In genomic region chr1:54604051-54604450, GRCh38 we compare ENCODE assay signal across 23 cellular contexts. TPM values are rescaled to one million over a fixed set of nuclear protein-coding genes. Genes with fewer than 3 reads are reported as not detected.
DNase-seq lines count a peak whose midpoint lies in the region; ATAC-seq and TF ChIP-seq lines count a peak whose summit lies in the region.
"Had no signal": no experiment of that assay in that cellular context is flagged by ENCODE, and none has a peak within 500 bp of the region (broad histone marks: within the 10 kb centered on the region; RNA-seq: fewer than 3 reads in every experiment).

No MANE protein-coding gene starts in this region.

- H3K27ac ChIP-seq in mucosa of rectum (ENCODE audit: low read depth in 2 of 2, low read length in 2 of 2): peak overlapping the region; percentile 54 to 71
- H3K27ac ChIP-seq: ovary, SJSA1 had no signal

- ATAC-seq in natural killer cell treated with Interleukin-12 subunit alpha and Interleukin-12 subunit beta and Interleukin-15 and Interleukin-18, amount 100 ng/mL, for 72 hours: no peak
- no peak for ATAC-seq in natural killer cell
- no peak for ATAC-seq in activated CD8-positive, alpha-beta T cell treated with anti-CD3 and anti-CD28 coated beads, Interleukin-2, amount 10 ng/mL, durations not matched to agents 7 days and 5 days
- ATAC-seq in HG03442 (IDR thresholded peaks at IDR 0.05; ENCODE audit: unreplicated experiment): no peak
- ATAC-seq in stimulated activated naive B cell treated with anti-CD40 and anti-IgM and Interleukin-4, amounts not matched to agents 10 μg/mL and 1 μg/mL and 100 μg/mL, for 72 hours (replicated peaks): no peak
- ATAC-seq: Panc1 had no signal

- intact Hi-C loops in natural killer cell (cut with micrococcal nuclease): no loop called here

- H3K27ac Mint-ChIP-seq in natural killer cell treated with Interleukin-12 subunit alpha and Interleukin-12 subunit beta and Interleukin-15 and Interleukin-18, amount 100 ng/mL, for 72 hours: no peak overlapping the region
- no peak overlapping the region for H3K27ac Mint-ChIP-seq in natural killer cell
- H3K27ac Mint-ChIP-seq in activated CD8-positive, alpha-beta T cell treated with anti-CD3 and anti-CD28 coated beads, Interleukin-2, amount 10 ng/mL, durations not matched to agents 7 days and 5 days: peak overlapping the region; percentile 76
- no peak overlapping the region for H3K27ac Mint-ChIP-seq in stimulated activated naive B cell treated with anti-CD40 and anti-IgM and Interleukin-4, amounts not matched to agents 10 μg/mL and 1 μg/mL and 100 μg/mL, for 72 hours
- H3K27ac Mint-ChIP-seq: activated CD4-positive, alpha-beta T cell treated with anti-CD3 and anti-CD28 coated beads for 36 hours; activated naive CD4-positive, alpha-beta T cell treated with anti-CD3 and anti-CD28 coated beads, Interleukin-2, amount 50 U/mL, for 24 hours; T-helper 1 cell treated with Interleukin-12 subunit alpha and Interleukin-12 subunit beta and Interleukin-4 antibody, amounts not matched to agents 30 μg/mL and 1 μg/mL, for 36 hours had no signal

- no peak overlapping the region for H3K4me3 Mint-ChIP-seq in natural killer cell treated with Interleukin-12 subunit alpha and Interleukin-12 subunit beta and Interleukin-15 and Interleukin-18, amount 100 ng/mL, for 72 hours
- H3K4me3 Mint-ChIP-seq in natural killer cell: no peak overlapping the region
- H3K4me3 Mint-ChIP-seq in activated CD8-positive, alpha-beta T cell treated with anti-CD3 and anti-CD28 coated beads, Interleukin-2, amount 10 ng/mL, durations not matched to agents 7 days and 5 days: no peak overlapping the region
- H3K4me3 Mint-ChIP-seq in stimulated activated naive B cell treated with anti-CD40 and anti-IgM and Interleukin-4, amounts not matched to agents 10 μg/mL and 1 μg/mL and 100 μg/mL, for 72 hours: no peak overlapping the region
- H3K4me3 Mint-ChIP-seq: activated CD4-positive, alpha-beta T cell treated with anti-CD3 and anti-CD28 coated beads for 36 hours; T-helper 1 cell treated with Interleukin-12 subunit alpha and Interleukin-12 subunit beta and Interleukin-4 antibody, amounts not matched to agents 30 μg/mL and 1 μg/mL, for 36 hours had no signal

- CTCF ChIA-PET in activated CD8-positive, alpha-beta T cell treated with anti-CD3 and anti-CD28 coated beads, Interleukin-2, amount 10 ng/mL, durations not matched to agents 7 days and 5 days (lab: Charles Lee): interaction anchor here (1.0 kb wide), 1 partner anchor 15 kb away, joined by 3 read pairs; no protein-coding TSS in a partner anchor

- peaks cover 39 to 46% of the 10 kb centered on the region in 2 donors for H3K36me3 ChIP-seq in mucosa of rectum (ENCODE audit: control insufficient read depth in 2 of 2, insufficient read depth in 2 of 2, low read length in 2 of 2)
- H3K36me3 ChIP-seq: ovary, SJSA1 had no signal

- H3K9me3 Mint-ChIP-seq in natural killer cell treated with Interleukin-12 subunit alpha and Interleukin-12 subunit beta and Interleukin-15 and Interleukin-18, amount 100 ng/mL, for 72 hours: no peaks in the 10 kb centered on the region
- no peaks in the 10 kb centered on the region for H3K9me3 Mint-ChIP-seq in natural killer cell
- no peaks in the 10 kb centered on the region for H3K9me3 Mint-ChIP-seq in activated CD8-positive, alpha-beta T cell treated with anti-CD3 and anti-CD28 coated beads, Interleukin-2, amount 10 ng/mL, durations not matched to agents 7 days and 5 days (ENCODE audit: insufficient read depth)
- H3K9me3 Mint-ChIP-seq in stimulated activated naive B cell treated with anti-CD40 and anti-IgM and Interleukin-4, amounts not matched to agents 10 μg/mL and 1 μg/mL and 100 μg/mL, for 72 hours: no peaks in the 10 kb centered on the region
- H3K9me3 Mint-ChIP-seq: activated naive CD4-positive, alpha-beta T cell treated with anti-CD3 and anti-CD28 coated beads, Interleukin-2, amount 50 U/mL, for 24 hours; T-helper 1 cell treated with Interleukin-12 subunit alpha and Interleukin-12 subunit beta and Interleukin-4 antibody, amounts not matched to agents 30 μg/mL and 1 μg/mL, for 36 hours had no signal

- H3K4me3 ChIP-seq in mucosa of rectum (ENCODE audit: low read length in 2 of 2): no peak overlapping the region
- H3K4me3 ChIP-seq: ovary, SJSA1, smooth muscle cell had no signal

- H3K27me3 Mint-ChIP-seq in natural killer cell treated with Interleukin-12 subunit alpha and Interleukin-12 subunit beta and Interleukin-15 and Interleukin-18, amount 100 ng/mL, for 72 hours: peaks cover 0 to 2% of the 10 kb centered on the region in 2 donors
- no peaks in the 10 kb centered on the region for H3K27me3 Mint-ChIP-seq in natural killer cell (ENCODE audit: low read depth in 2 of 2)
- no peaks in the 10 kb centered on the region for H3K27me3 Mint-ChIP-seq in activated CD8-positive, alpha-beta T cell treated with anti-CD3 and anti-CD28 coated beads, Interleukin-2, amount 10 ng/mL, durations not matched to agents 7 days and 5 days (ENCODE audit: low read depth)
- H3K27me3 Mint-ChIP-seq in stimulated activated naive B cell treated with anti-CD40 and anti-IgM and Interleukin-4, amounts not matched to agents 10 μg/mL and 1 μg/mL and 100 μg/mL, for 72 hours: no peaks in the 10 kb centered on the region
- H3K27me3 Mint-ChIP-seq: activated CD4-positive, alpha-beta T cell treated with anti-CD3 and anti-CD28 coated beads for 36 hours; activated naive CD4-positive, alpha-beta T cell treated with anti-CD3 and anti-CD28 coated beads, Interleukin-2, amount 50 U/mL, for 24 hours had no signal

- peaks cover 16 to 24% of the 10 kb centered on the region in 2 donors for H3K4me1 ChIP-seq in mucosa of rectum (ENCODE audit: control insufficient read depth in 2 of 2, insufficient read depth in 2 of 2, low read length in 2 of 2)
- H3K4me1 ChIP-seq: SJSA1 had no signal

- H3K36me3 Mint-ChIP-seq in natural killer cell treated with Interleukin-12 subunit alpha and Interleukin-12 subunit beta and Interleukin-15 and Interleukin-18, amount 100 ng/mL, for 72 hours: no peaks in the 10 kb centered on the region
- H3K36me3 Mint-ChIP-seq in natural killer cell: no peaks in the 10 kb centered on the region
- H3K36me3 Mint-ChIP-seq in activated CD8-positive, alpha-beta T cell treated with anti-CD3 and anti-CD28 coated beads, Interleukin-2, amount 10 ng/mL, durations not matched to agents 7 days and 5 days (ENCODE audit: low read depth): no peaks in the 10 kb centered on the region
- H3K36me3 Mint-ChIP-seq in stimulated activated naive B cell treated with anti-CD40 and anti-IgM and Interleukin-4, amounts not matched to agents 10 μg/mL and 1 μg/mL and 100 μg/mL, for 72 hours: no peaks in the 10 kb centered on the region
- H3K36me3 Mint-ChIP-seq: activated naive CD4-positive, alpha-beta T cell treated with anti-CD3 and anti-CD28 coated beads, Interleukin-2, amount 50 U/mL, for 24 hours had no signal

- DNase-seq in natural killer cell treated with Interleukin-12 subunit alpha and Interleukin-12 subunit beta and Interleukin-15 and Interleukin-18, amount 100 ng/mL, for 72 hours (ENCODE audit: low spot score): peak; percentile 22
- DNase-seq in natural killer cell: no peak
- no peak for DNase-seq in activated CD8-positive, alpha-beta T cell treated with anti-CD3 and anti-CD28 coated beads, Interleukin-2, amount 10 ng/mL, durations not matched to agents 7 days and 5 days
- DNase-seq in GM19240 (ENCODE audit: insufficient read length, low spot score): no peak
- DNase-seq in stimulated activated naive B cell treated with anti-CD40 and anti-IgM and Interleukin-4, amounts not matched to agents 10 μg/mL and 1 μg/mL and 100 μg/mL, for 72 hours: no peak
- no peak for DNase-seq in anterior cingulate cortex (lab: John Stamatoyannopoulos, UW)
- DNase-seq: C1 segment of cervical spinal cord, EL, kidney glomerular epithelial cell, NCI-H1417 treated with DMSO at 0.1 percent for 48 hours, ovary, retina had no signal

- no peaks in the 10 kb centered on the region for H3K27me3 ChIP-seq in mucosa of rectum (ENCODE audit: control insufficient read depth in 2 of 2, insufficient read depth in 2 of 2, low read length in 2 of 2)
- H3K27me3 ChIP-seq: ovary, SJSA1 had no signal

- POLR2A ChIA-PET in activated CD8-positive, alpha-beta T cell treated with anti-CD3 and anti-CD28 coated beads, Interleukin-2, amount 10 ng/mL, durations not matched to agents 7 days and 5 days (lab: Charles Lee): no interaction called here

- H3K9me3 ChIP-seq in mucosa of rectum (ENCODE audit: control insufficient read depth in 2 of 2, low read length in 2 of 2): no peaks in the 10 kb centered on the region
- H3K9me3 ChIP-seq: ovary, SJSA1 had no signal

- peaks cover 8 to 10% of the 10 kb centered on the region in 2 donors for H3K4me1 Mint-ChIP-seq in natural killer cell treated with Interleukin-12 subunit alpha and Interleukin-12 subunit beta and Interleukin-15 and Interleukin-18, amount 100 ng/mL, for 72 hours (ENCODE audit: low read depth in 2 of 2)
- peaks cover 9 to 11% of the 10 kb centered on the region in 2 donors for H3K4me1 Mint-ChIP-seq in natural killer cell
- peaks cover 14% of the 10 kb centered on the region for H3K4me1 Mint-ChIP-seq in activated CD8-positive, alpha-beta T cell treated with anti-CD3 and anti-CD28 coated beads, Interleukin-2, amount 10 ng/mL, durations not matched to agents 7 days and 5 days (ENCODE audit: low read depth)
- peaks cover 10% of the 10 kb centered on the region in 2 donors for H3K4me1 Mint-ChIP-seq in stimulated activated naive B cell treated with anti-CD40 and anti-IgM and Interleukin-4, amounts not matched to agents 10 μg/mL and 1 μg/mL and 100 μg/mL, for 72 hours

- H3K9ac ChIP-seq in mucosa of rectum (ENCODE audit: low read depth in 1 of 2, low read length in 2 of 2): peak overlapping the region in 1 of 2 donors; percentile 2

- TF ChIP-seq CTCF in natural killer cell (IDR thresholded peaks at IDR 0.05): no peak

RNA-seq across cellular contexts. Expression of gene FAM151A, which starts 19.3 kb away (rescaled TPM):
- total RNA-seq in natural killer cell treated with Interleukin-12 subunit alpha and Interleukin-12 subunit beta and Interleukin-15 and Interleukin-18, amount 100 ng/mL, for 72 hours: not detected
- total RNA-seq in natural killer cell: not detected
- total RNA-seq in activated CD8-positive, alpha-beta T cell treated with anti-CD3 and anti-CD28 coated beads, Interleukin-2, amount 10 ng/mL, durations not matched to agents 7 days and 5 days: not detected
- total RNA-seq: activated CD4-positive, alpha-beta T cell treated with anti-CD3 and anti-CD28 coated beads for 36 hours; lung microvascular endothelial cell; myocyte; ovary; SJSA1; smooth muscle cell; urinary bladder had no signal

RNA-seq across cellular contexts. Expression of gene MROH7, which starts 37.5 kb away (rescaled TPM):
- total RNA-seq in natural killer cell treated with Interleukin-12 subunit alpha and Interleukin-12 subunit beta and Interleukin-15 and Interleukin-18, amount 100 ng/mL, for 72 hours: under 1 TPM in 1 of 2 donors, not detected in 1; 0.84 TPM
- total RNA-seq in natural killer cell: under 1 TPM; 0.16 to 0.88 (median 0.33) TPM
- total RNA-seq in activated CD8-positive, alpha-beta T cell treated with anti-CD3 and anti-CD28 coated beads, Interleukin-2, amount 10 ng/mL, durations not matched to agents 7 days and 5 days: not detected
- total RNA-seq: lung microvascular endothelial cell, SJSA1 had no signal

RNA-seq across cellular contexts. Expression of gene ACOT11, which starts 56.0 kb away (rescaled TPM):
- total RNA-seq in natural killer cell treated with Interleukin-12 subunit alpha and Interleukin-12 subunit beta and Interleukin-15 and Interleukin-18, amount 100 ng/mL, for 72 hours: under 1 TPM; 0.33 to 0.52 TPM
- total RNA-seq in natural killer cell: 1 to 10 TPM in 1 of 3 donors, under 1 TPM in 2; 0.61 to 1.2 (median 0.85) TPM
- total RNA-seq in activated CD8-positive, alpha-beta T cell treated with anti-CD3 and anti-CD28 coated beads, Interleukin-2, amount 10 ng/mL, durations not matched to agents 7 days and 5 days: 1 to 10 TPM; 1.3 to 1.6 TPM
